In genomic region chr17:39951924-39952664, GRCh38 we compare ENCODE assay signal across 8 cellular contexts. TPM values are rescaled to one million over a fixed set of nuclear protein-coding genes. Genes with fewer than 3 reads are reported as not detected.
DNase-seq lines count a peak whose midpoint lies in the region; ATAC-seq and TF ChIP-seq lines count a peak whose summit lies in the region.

No MANE protein-coding gene starts in this region.

- ATAC-seq in HG02943 (IDR thresholded peaks at IDR 0.05; ENCODE audit: low read depth, unreplicated experiment), result peak; percentile 21
- no peak for ATAC-seq in HG03175 (IDR thresholded peaks at IDR 0.05; ENCODE audit: unreplicated experiment)
- no peak for ATAC-seq in esophagus mucosa
- no peak for ATAC-seq in HG02763 (IDR thresholded peaks at IDR 0.05; ENCODE audit: unreplicated experiment)

- H3K9ac ChIP-seq in mucosa of rectum (ENCODE audit: low read depth in 1 of 2, low read length in 2 of 2), result peak overlapping the region; percentile 60 to 79

- DNase-seq in AG09309 (ENCODE audit: low read depth) (no peak), breast epithelium (ENCODE audit: low spot score in 2 of 2) (no peak)
- DNase-seq in effector CD4-positive, alpha-beta T cell, result no peak

- TF ChIP-seq POLR2A in breast epithelium (IDR thresholded peaks at IDR 0.05), result no peak

- no peaks in the 10 kb centered on the region for H3K9me3 ChIP-seq in breast epithelium
- no peaks in the 10 kb centered on the region for H3K9me3 ChIP-seq in mucosa of rectum (ENCODE audit: control insufficient read depth in 2 of 2, low read length in 2 of 2)

- H3K36me3 ChIP-seq in breast epithelium (no peaks in the 10 kb centered on the region), mucosa of rectum (ENCODE audit: control insufficient read depth in 2 of 2, insufficient read depth in 2 of 2, low read length in 2 of 2) (no peaks in the 10 kb centered on the region)

- H3K27me3 ChIP-seq in breast epithelium (no peaks in the 10 kb centered on the region), mucosa of rectum (ENCODE audit: control insufficient read depth in 2 of 2, insufficient read depth in 2 of 2, low read length in 2 of 2) (no peaks in the 10 kb centered on the region)

- TF ChIP-seq CTCF in AG09309 (IDR thresholded peaks at IDR 0.05; ENCODE audit: control insufficient read depth, insufficient read depth, low read depth, low read length, missing control alignments) (no peak), breast epithelium (IDR thresholded peaks at IDR 0.05) (no peak)

- H3K27ac ChIP-seq in breast epithelium (peak overlapping the region; percentile 78 to 87), mucosa of rectum (ENCODE audit: low read depth in 2 of 2, low read length in 2 of 2) (peak overlapping the region; percentile 19 to 67)

- H3K4me1 ChIP-seq in breast epithelium (no peaks in the 10 kb centered on the region), mucosa of rectum (ENCODE audit: control insufficient read depth in 2 of 2, insufficient read depth in 2 of 2, low read length in 2 of 2) (peaks cover 11 to 13% of the 10 kb centered on the region in 2 donors)

- H3K4me3 ChIP-seq in AG09309 (ENCODE audit: control insufficient read depth, low read depth, low read length), result peak overlapping the region; percentile 48
- peak overlapping the region; percentile 35 to 62 (median 47) for H3K4me3 ChIP-seq in breast epithelium
- peak overlapping the region; percentile 72 to 75 for H3K4me3 ChIP-seq in mucosa of rectum (ENCODE audit: low read length in 2 of 2)

- intact Hi-C loops in breast epithelium (cut with DNase I; ENCODE audit: low total_unique reads), result no loop called here

RNA-seq across cellular contexts. Expression of gene GSDMA, which starts 10.7 kb away (rescaled TPM):
- total RNA-seq in breast epithelium (1 to 10 TPM in 1 of 3 donors, under 1 TPM in 1, not detected in 1; 0.44 to 3.4 TPM), esophagus mucosa (1.9 TPM)

RNA-seq across cellular contexts. Expression of gene LRRC3C, which starts 24.6 kb away (rescaled TPM):
- 1 to 10 TPM in 1 of 3 donors, not detected in 2; 1.2 TPM for total RNA-seq in breast epithelium
- not detected for total RNA-seq in esophagus mucosa

RNA-seq across cellular contexts. Expression of gene ORMDL3, which starts 24.7 kb away (rescaled TPM):
- total RNA-seq in breast epithelium (100 to 1,000 TPM in 2 of 3 donors, 10 to 100 TPM in 1; 90.5 to 158 (median 104) TPM), esophagus mucosa (18.5 TPM)

RNA-seq across cellular contexts. Expression of gene PSMD3, which starts 28.5 kb away (rescaled TPM):
- 10 to 100 TPM; 79.4 to 83.0 (median 81.0) TPM for total RNA-seq in breast epithelium
- total RNA-seq in esophagus mucosa, result 80.2 TPM

RNA-seq across cellular contexts. Expression of gene GSDMB, which starts 33.7 kb away (rescaled TPM):
- 10 to 100 TPM in 2 of 3 donors, 1 to 10 TPM in 1; 9.1 to 19.0 (median 15.8) TPM for total RNA-seq in breast epithelium
- 1.6 TPM for total RNA-seq in esophagus mucosa
